In the genomic region with DNA sequence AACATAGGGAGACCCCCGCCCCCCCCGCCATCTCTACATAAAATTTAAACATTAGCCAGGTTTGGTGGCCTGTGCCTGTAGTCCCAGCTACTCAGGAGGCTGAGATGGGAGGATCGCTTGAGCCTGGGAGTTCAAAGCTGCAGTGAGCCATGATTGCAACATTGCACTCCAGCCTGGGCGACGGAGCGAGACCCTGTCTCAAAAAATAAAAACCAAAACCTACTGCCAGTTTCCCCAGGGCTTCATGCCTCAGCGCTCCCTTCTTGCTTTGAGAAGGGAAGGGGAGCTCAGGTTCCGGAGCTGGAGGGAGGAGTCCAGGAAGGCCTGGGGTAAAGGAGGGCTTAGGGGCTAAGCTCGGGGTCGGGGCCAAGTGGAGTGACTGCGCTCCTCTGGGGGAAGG, we compare ENCODE assay signal across 17 cellular contexts. TPM values are rescaled to one million over a fixed set of nuclear protein-coding genes. Genes with fewer than 3 reads are reported as not detected.
A peak's percentile ranks its signal among the peaks of the same experiment; 100 is the strongest.
DNase-seq lines count a peak whose midpoint lies in the region; ATAC-seq and TF ChIP-seq lines count a peak whose summit lies in the region.
"Had no signal": no experiment of that assay in that cellular context is flagged by ENCODE, and none has a peak within 500 bp of the region (broad histone marks: within the 10 kb centered on the region; RNA-seq: fewer than 3 reads in every experiment).

No MANE protein-coding gene starts in this region.

- H3K4me3 ChIP-seq in left ventricle myocardium inferior = no peak overlapping the region
- H3K4me3 ChIP-seq in coronary artery = no peak overlapping the region
- no peak overlapping the region for H3K4me3 ChIP-seq in psoas muscle
- H3K4me3 ChIP-seq: HAP-1, lung, smooth muscle cell had no signal

- no peak for TF ChIP-seq CTCF in left ventricle myocardium inferior (IDR thresholded peaks at IDR 0.05; ENCODE audit: borderline replicate concordance)
- no peak for TF ChIP-seq CTCF in coronary artery (IDR thresholded peaks at IDR 0.05)
- no peak for TF ChIP-seq CTCF in psoas muscle (IDR thresholded peaks at IDR 0.05)

- 64 to 78% (median 68%) methylated on average over 11 of the region's 11 CpGs for WGBS in psoas muscle, 3 donors

- H3K27ac ChIP-seq in left ventricle myocardium inferior (replicated peaks) (peak overlapping the region; percentile 95), coronary artery (peak overlapping the region; percentile 72 to 87), psoas muscle (peak overlapping the region; percentile 85)

- H3K36me3 ChIP-seq in left ventricle myocardium inferior (peaks cover 58% of the 10 kb centered on the region), psoas muscle (ENCODE audit: insufficient read depth in 1 of 2, low read depth in 1 of 2) (peaks cover 0 to 37% of the 10 kb centered on the region in 2 donors)

- DNase-seq in left ventricle myocardium inferior (no peak), left cardiac atrium (no peak), coronary artery (ENCODE audit: low spot score) (no peak), psoas muscle (peak in 1 of 2 donors; percentile 10), cerebellar nuclear complex (lab: John Stamatoyannopoulos, UW) (no peak), G401 (ENCODE audit: low spot score) (no peak)
- DNase-seq: activated CD8-positive, alpha-beta T cell treated with anti-CD3 and anti-CD28 coated beads for 36 hours; effector CD8-positive, alpha-beta T cell; NCI-H1092 treated with DMSO at 0.1 percent for 48 hours; stimulated activated naive CD8-positive, alpha-beta T cell treated with anti-CD3 and anti-CD28 coated beads, Interleukin-15, Interleukin-2, amounts not matched to agents 100 U/mL and 50 U/mL, for 24 hours had no signal

- intact Hi-C loops in left ventricle myocardium inferior (cut with micrococcal nuclease) (no loop called here), left cardiac atrium (cut with DNase I) (no loop called here), psoas muscle (cut with DNase I) (no loop called here)

- H3K27me3 ChIP-seq in left ventricle myocardium inferior (ENCODE audit: low read depth) (no peaks in the 10 kb centered on the region), psoas muscle (ENCODE audit: insufficient read depth in 3 of 3, low read length in 2 of 3) (no peaks in the 10 kb centered on the region)

- ATAC-seq in left cardiac atrium = no peak
- no peak for ATAC-seq in psoas muscle
- no peak for ATAC-seq in HG03139 (IDR thresholded peaks at IDR 0.05; ENCODE audit: unreplicated experiment)
- no peak for ATAC-seq in GM19324 (IDR thresholded peaks at IDR 0.05; ENCODE audit: low FRiP score, unreplicated experiment)
- ATAC-seq: activated CD8-positive, alpha-beta T cell treated with anti-CD3 and anti-CD28 coated beads for 36 hours; activated T-helper 17 cell treated with anti-CD3 and anti-CD28 coated beads, Interleukin-2, amount 50 U/mL, for 72 hours; CD8-positive, alpha-beta T cell; stimulated activated naive CD8-positive, alpha-beta T cell treated with anti-CD3 and anti-CD28 coated beads, Interleukin-15, Interleukin-2, amounts not matched to agents 100 U/mL and 50 U/mL, for 24 hours had no signal

- in situ Hi-C loops in G401 (cut with HindIII; ENCODE audit: low sequenced_read_pairs) = no loop called here

- H3K9me3 ChIP-seq in left ventricle myocardium inferior (replicated peaks) (no peaks in the 10 kb centered on the region), psoas muscle (no peaks in the 10 kb centered on the region)
- H3K9me3 ChIP-seq: HAP-1 had no signal

- H3K4me1 ChIP-seq in left ventricle myocardium inferior (peaks cover 61% of the 10 kb centered on the region), psoas muscle (peaks cover 39% of the 10 kb centered on the region)
- H3K4me1 ChIP-seq: HAP-1 had no signal

RNA-seq across cellular contexts. Expression of gene PLCD3, which starts 20.5 kb away (rescaled TPM):
- total RNA-seq in left ventricle myocardium inferior (146 TPM), left cardiac atrium (100 to 1,000 TPM in 1 of 2 donors, 10 to 100 TPM in 1; 92.1 to 132 TPM), psoas muscle (100 to 1,000 TPM in 2 of 4 donors, 10 to 100 TPM in 2; 69.8 to 217 (median 122) TPM)
- 100 to 1,000 TPM in 2 of 3 donors, 10 to 100 TPM in 1; 57.0 to 171 (median 170) TPM for polyA plus RNA-seq in psoas muscle
- 29.2 and 86.2 TPM in 2 replicates for total RNA-seq in G401 (2014; rRNA removed; shearing (Covaris generic))

RNA-seq across cellular contexts. Expression of gene ACBD4, which starts 23.6 kb away (rescaled TPM):
- total RNA-seq in left ventricle myocardium inferior (6.4 TPM), left cardiac atrium (1 to 10 TPM; 8.4 to 8.7 TPM), psoas muscle (1 to 10 TPM; 3.9 to 8.2 (median 5.1) TPM)
- 1 to 10 TPM; 2.7 to 5.2 (median 4.4) TPM for polyA plus RNA-seq in psoas muscle
- total RNA-seq in G401 (2014; rRNA removed; shearing (Covaris generic)) = 0.49 and 6.1 TPM in 2 replicates

RNA-seq across cellular contexts. Expression of gene HEXIM1, which starts 36.4 kb away (rescaled TPM):
- 28.8 TPM for total RNA-seq in left ventricle myocardium inferior
- total RNA-seq in left cardiac atrium = 10 to 100 TPM; 27.8 to 31.7 TPM
- total RNA-seq in psoas muscle = 10 to 100 TPM; 21.3 to 52.2 (median 31.5) TPM
- polyA plus RNA-seq in psoas muscle = 100 to 1,000 TPM in 1 of 3 donors, 10 to 100 TPM in 1, 1 to 10 TPM in 1; 9.5 to 127 (median 22.0) TPM
- 24.1 and 26.3 TPM in 2 replicates for total RNA-seq in G401 (2014; rRNA removed; shearing (Covaris generic))

RNA-seq across cellular contexts. Expression of gene HEXIM2, which starts 49.8 kb away (rescaled TPM):
- total RNA-seq in left ventricle myocardium inferior = 7.0 TPM
- 1 to 10 TPM; 4.2 to 4.4 TPM for total RNA-seq in left cardiac atrium
- 10 to 100 TPM; 13.7 to 47.1 (median 33.4) TPM for total RNA-seq in psoas muscle
- 10 to 100 TPM in 2 of 3 donors, 1 to 10 TPM in 1; 8.2 to 69.5 (median 62.7) TPM for polyA plus RNA-seq in psoas muscle
- 16.6 and 18.8 TPM in 2 replicates for total RNA-seq in G401 (2014; rRNA removed; shearing (Covaris generic))

RNA-seq across cellular contexts. Expression of gene NMT1, which starts 50.7 kb away (rescaled TPM):
- total RNA-seq in left ventricle myocardium inferior = 86.0 TPM
- 10 to 100 TPM; 66.6 to 92.4 TPM for total RNA-seq in left cardiac atrium
- total RNA-seq in psoas muscle = 100 to 1,000 TPM in 2 of 4 donors, 10 to 100 TPM in 2; 73.3 to 164 (median 93.1) TPM
- polyA plus RNA-seq in psoas muscle = 10 to 100 TPM; 58.0 to 79.7 (median 68.3) TPM
- total RNA-seq in G401 (2014; rRNA removed; shearing (Covaris generic)) = 117 and 153 TPM in 2 replicates
